Comparison of ENCODE assay signal across 1 cellular context in genomic region chr17:7837375-7838290, GRCh38.
TF ChIP-seq lines count a peak whose summit lies in the region.

No MANE protein-coding gene starts in this region.

TF ChIP-seq in GM12878, 131 proteins besides CTCF, POLR2A, EP300 and RAD21:
- TF ChIP-seq MYC (IDR thresholded peaks at IDR 0.05; ENCODE audit: insufficient read depth, insufficient read length, insufficient replicate concordance, low read length, severe bottlenecking) (no peak), ZNF384 (IDR thresholded peaks at IDR 0.05; ENCODE audit: borderline replicate concordance, low read depth, low read length) (peak; percentile 40; the same call in 1 of the 2 replicates), MXI1 (IDR thresholded peaks at IDR 0.05; ENCODE audit: low read depth, low read length) (peak; percentile 33; the same call in 1 of the 2 replicates), POU2F2 (IDR thresholded peaks at IDR 0.05; ENCODE audit: borderline replicate concordance, low read depth, low read length) (peak; percentile 70; the same call in 1 of the 3 replicates), ZBED1 (IDR thresholded peaks at IDR 0.05; ENCODE audit: borderline replicate concordance) (no peak), ATF7 (IDR thresholded peaks at IDR 0.05; ENCODE audit: low read depth) (0 out of 2 replicates have a peak, but pooled peaks have one; percentile 9), MEF2B (IDR thresholded peaks at IDR 0.05; ENCODE audit: partially characterized antibody, poor library complexity, severe bottlenecking) (peak; percentile 5), WRNIP1 (IDR thresholded peaks at IDR 0.05; ENCODE audit: borderline replicate concordance, low read depth, low read length) (no peak)
